Comparison of ENCODE assay signal across 1 cellular context in genomic region chr11:86606849-86607481, GRCh38.
TF ChIP-seq lines count a peak whose summit lies in the region.

No MANE protein-coding gene starts in this region.

TF ChIP-seq in GM23338, 12 proteins besides CTCF, POLR2A, EP300 and RAD21 (continued from another document):
- no peak for TF ChIP-seq ZNF462 (CRISPR knock-in tag; IDR thresholded peaks at IDR 0.05)
